In the genomic region with DNA sequence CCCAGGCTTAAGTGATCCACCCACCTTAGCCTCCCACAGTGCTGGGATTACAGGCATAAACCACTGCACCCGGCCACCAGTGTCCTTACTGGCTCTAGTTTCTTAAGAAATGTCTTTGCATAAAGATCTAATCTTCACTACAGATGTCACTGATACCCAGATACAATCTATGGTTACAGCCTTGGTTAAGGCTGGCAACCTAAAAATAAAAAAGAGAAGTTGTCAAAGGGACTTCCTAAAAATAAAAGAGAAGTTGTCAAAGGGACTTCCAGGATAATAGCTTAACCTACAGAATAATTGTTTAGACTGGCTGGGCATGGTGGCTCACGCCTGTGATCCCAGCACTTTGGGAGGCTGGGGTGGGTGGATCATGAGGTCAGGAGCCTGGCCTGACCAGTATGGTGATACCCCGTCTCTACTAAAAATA, we compare ENCODE assay signal across 12 cellular contexts. TPM values are rescaled to one million over a fixed set of nuclear protein-coding genes. Genes with fewer than 3 reads are reported as not detected.
A peak's percentile ranks its signal among the peaks of the same experiment; 100 is the strongest.
DNase-seq lines count a peak whose midpoint lies in the region; ATAC-seq and TF ChIP-seq lines count a peak whose summit lies in the region.
"Had no signal": no experiment of that assay in that cellular context is flagged by ENCODE, and none has a peak within 500 bp of the region (broad histone marks: within the 10 kb centered on the region; RNA-seq: fewer than 3 reads in every experiment).

No MANE protein-coding gene starts in this region.

- H3K4me1 ChIP-seq in right atrium auricular region (no peaks in the 10 kb centered on the region), upper lobe of right lung (no peaks in the 10 kb centered on the region)

- H3K9me3 ChIP-seq in right atrium auricular region (peaks cover 0 to 18% of the 10 kb centered on the region in 2 donors), upper lobe of right lung (peaks cover 15% of the 10 kb centered on the region)
- H3K9me3 ChIP-seq: SK-N-SH had no signal

- H3K27me3 ChIP-seq in right atrium auricular region (no peaks in the 10 kb centered on the region), upper lobe of right lung (no peaks in the 10 kb centered on the region)

- H3K4me3 ChIP-seq in right atrium auricular region: no peak overlapping the region
- no peak overlapping the region for H3K4me3 ChIP-seq in upper lobe of right lung

- TF ChIP-seq CTCF in right atrium auricular region (IDR thresholded peaks at IDR 0.05) (no peak), upper lobe of right lung (IDR thresholded peaks at IDR 0.05) (no peak)

- POLR2A ChIA-PET in T-cell (lab: Charles Lee): interaction anchor here in 1 of 2 donors (0.7 kb wide), 1 partner anchor 27 kb away, joined by 3 read pairs; no protein-coding TSS in a partner anchor

- CTCF ChIA-PET in T-cell (lab: Charles Lee): interaction anchor here in 1 of 2 donors (0.9 kb wide), 1 partner anchor 34 kb away, joined by 6 read pairs; no protein-coding TSS in a partner anchor

- no peak overlapping the region for H3K4me3 Mint-ChIP-seq in T-cell

- peak; percentile 43 for ATAC-seq in left ventricle myocardium superior
- peak; percentile 65 for ATAC-seq in HG03135 (IDR thresholded peaks at IDR 0.05; ENCODE audit: unreplicated experiment)
- ATAC-seq in T-cell (replicated peaks in 1 of 4): no peak
- ATAC-seq in upper lobe of right lung: peak; percentile 90

- intact Hi-C loops in left ventricle myocardium superior (cut with micrococcal nuclease): loop anchor here (10.0 kb wide), 1 partner anchor 628 kb away; no protein-coding TSS in a partner anchor
- intact Hi-C loops in upper lobe of right lung (cut with DNase I): no loop called here

- H3K27ac ChIP-seq in right atrium auricular region: no peak overlapping the region
- H3K27ac ChIP-seq in upper lobe of right lung: no peak overlapping the region

- DNase-seq in left ventricle myocardium superior (no peak), right atrium auricular region (ENCODE audit: low spot score) (no peak), T-cell (no peak), upper lobe of right lung (no peak), ureter (ENCODE audit: low spot score) (no peak), OCI-M2 (lab: John Stamatoyannopoulos, UW; ENCODE audit: unreplicated experiment) (no peak), DMS53 treated with DMSO at 0.1 percent for 48 hours (lab: John Stamatoyannopoulos, UW; ENCODE audit: unreplicated experiment) (no peak)
- DNase-seq: ACHN; activated naive CD4-positive, alpha-beta T cell; KG1; SK-N-SH had no signal

- peaks cover 66% of the 10 kb centered on the region for H3K36me3 Mint-ChIP-seq in T-cell

- peaks cover 2 to 9% (median 9%) of the 10 kb centered on the region in 3 donors for H3K4me1 Mint-ChIP-seq in T-cell

- H3K36me3 ChIP-seq in right atrium auricular region (peaks cover 12% of the 10 kb centered on the region), upper lobe of right lung (peaks cover 4% of the 10 kb centered on the region)

- no peaks in the 10 kb centered on the region for H3K27me3 Mint-ChIP-seq in T-cell

- peak overlapping the region; percentile 48 to 76 for H3K27ac Mint-ChIP-seq in T-cell

- H3K9me3 Mint-ChIP-seq in T-cell: peaks cover 3 to 11% (median 7%) of the 10 kb centered on the region in 3 donors

RNA-seq across cellular contexts. Expression of gene ETFBKMT, which starts 27.6 kb away (rescaled TPM):
- total RNA-seq in left ventricle myocardium superior: 7.9 TPM
- total RNA-seq in right atrium auricular region: 1 to 10 TPM; 2.2 to 4.2 TPM
- total RNA-seq in T-cell: 1 to 10 TPM in 4 of 5 donors, under 1 TPM in 1; 0.48 to 2.1 (median 1.6) TPM
- total RNA-seq in upper lobe of right lung: 2.8 TPM
- total RNA-seq in ureter: 5.6 TPM

RNA-seq across cellular contexts. Expression of gene AMN1, which starts 41.7 kb away (rescaled TPM):
- total RNA-seq in left ventricle myocardium superior (16.7 TPM), right atrium auricular region (10 to 100 TPM; 10.4 to 17.8 TPM), T-cell (10 to 100 TPM in 4 of 5 donors, 1 to 10 TPM in 1; 8.4 to 13.6 (median 12.2) TPM), upper lobe of right lung (9.9 TPM), ureter (16.6 TPM)

Comparison
In these comparisons a context has a peak if more than half of its experiments do, and no peak if none do; other contexts are left out.
1. ATAC-seq: peak in left ventricle myocardium superior (single experiment), HG03135 (single experiment) and upper lobe of right lung (single experiment); none in T-cell (0 of 4).